1 cellular context compared by ENCODE assay signal in the genomic region with DNA sequence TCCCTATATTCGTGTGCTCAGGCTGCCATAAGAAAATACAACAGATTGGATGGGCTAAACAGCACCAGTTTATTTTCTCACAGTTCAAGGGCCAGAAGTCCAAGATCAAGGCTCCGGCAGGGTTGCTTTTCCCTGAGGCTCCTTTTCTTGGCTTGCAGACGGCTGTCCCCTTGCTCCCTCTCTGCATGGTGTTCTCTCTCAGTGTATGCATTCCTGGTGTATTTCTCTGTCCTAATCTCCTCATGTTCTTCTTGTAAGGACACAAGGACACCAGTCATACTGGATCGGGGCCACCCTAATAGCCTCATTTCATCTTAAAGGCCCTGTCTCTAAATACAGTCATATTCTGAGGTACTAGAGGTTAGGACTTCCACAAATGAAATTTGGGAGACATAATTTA.
TF ChIP-seq lines count a peak whose summit lies in the region.

No MANE protein-coding gene starts in this region.

TF ChIP-seq in SK-N-SH treated with all-trans-retinoic acid at 6 μM for 48 hours, 23 proteins besides CTCF, POLR2A, EP300 and RAD21 (continued from another document):
- TF ChIP-seq ESRRG (CRISPR knock-in tag; IDR thresholded peaks at IDR 0.05) (no peak), SNAI2 (CRISPR knock-in tag; IDR thresholded peaks at IDR 0.05) (no peak), ZFP3 (CRISPR knock-in tag; IDR thresholded peaks at IDR 0.05) (no peak)
- TF ChIP-seq, protein P1, sequence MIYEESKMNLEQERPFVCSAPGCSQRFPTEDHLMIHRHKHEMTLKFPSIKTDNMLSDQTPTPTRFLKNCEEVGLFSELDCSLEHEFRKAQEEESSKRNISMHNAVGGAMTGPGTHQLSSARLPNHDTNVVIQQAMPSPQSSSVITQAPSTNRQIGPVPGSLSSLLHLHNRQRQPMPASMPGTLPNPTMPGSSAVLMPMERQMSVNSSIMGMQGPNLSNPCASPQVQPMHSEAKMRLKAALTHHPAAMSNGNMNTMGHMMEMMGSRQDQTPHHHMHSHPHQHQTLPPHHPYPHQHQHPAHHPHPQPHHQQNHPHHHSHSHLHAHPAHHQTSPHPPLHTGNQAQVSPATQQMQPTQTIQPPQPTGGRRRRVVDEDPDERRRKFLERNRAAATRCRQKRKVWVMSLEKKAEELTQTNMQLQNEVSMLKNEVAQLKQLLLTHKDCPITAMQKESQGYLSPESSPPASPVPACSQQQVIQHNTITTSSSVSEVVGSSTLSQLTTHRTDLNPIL (CRISPR knock-in tag; IDR thresholded peaks at IDR 0.05; ENCODE audit: low read depth) = no peak
